35 cellular contexts compared by ENCODE assay signal in the genomic region with DNA sequence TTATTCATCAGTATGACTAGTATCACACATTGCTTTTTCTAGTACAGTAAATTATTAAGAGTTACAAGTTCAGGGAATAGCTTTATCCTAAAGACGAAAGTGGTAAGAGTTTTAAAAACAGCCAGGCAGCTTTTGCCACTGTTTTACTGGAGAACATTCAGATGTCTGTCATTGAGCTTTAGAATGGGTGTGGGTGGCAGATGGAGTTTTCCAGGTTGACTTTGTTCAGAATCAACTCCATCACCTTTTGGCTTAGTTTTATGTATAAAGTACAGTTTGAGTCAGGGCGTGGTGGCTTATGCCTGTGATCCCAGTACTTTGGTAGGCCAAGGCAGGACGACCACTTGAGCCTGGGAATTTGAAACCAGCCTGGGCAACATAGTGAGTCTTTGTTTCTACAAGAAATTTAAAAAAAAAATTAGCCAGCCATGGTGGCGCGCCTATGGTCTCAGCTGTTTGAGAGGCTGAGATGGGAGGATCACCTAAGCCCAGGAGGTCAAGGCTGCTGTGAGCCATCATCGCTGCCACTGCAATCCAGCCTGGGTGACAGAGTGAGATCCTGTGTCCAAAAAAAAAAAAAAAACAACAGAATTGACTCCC.
"Had no signal": no experiment of that assay in that cellular context is flagged by ENCODE, and none has a peak within 500 bp of the region (broad histone marks: within the 10 kb centered on the region; RNA-seq: fewer than 3 reads in every experiment).

No MANE protein-coding gene starts in this region.

- H3K9me3 ChIP-seq: adrenal gland, body of pancreas, esophagus muscularis mucosa, gastroesophageal sphincter, heart right ventricle had no signal

- H3K27ac ChIP-seq: adrenal gland, body of pancreas, esophagus muscularis mucosa, foreskin keratinocyte, gastroesophageal sphincter, heart right ventricle, WERI-Rb-1 had no signal

- DNase-seq: activated B cell treated with CpG ODN at 0.5 μM for 24 hours; activated CD4-positive, alpha-beta memory T cell treated with anti-CD3 and anti-CD28 coated beads for 36 hours; activated CD4-positive, alpha-beta T cell treated with anti-CD3 and anti-CD28 coated beads for 48 hours; activated CD4-positive, alpha-beta T cell treated with anti-CD3 and anti-CD28 coated beads, Interleukin-2, amount 50 U/mL, for 1 hour; activated CD8-positive, alpha-beta memory T cell treated with anti-CD3 and anti-CD28 coated beads, Interleukin-2, amount 10 ng/mL, durations not matched to agents 7 days and 5 days; activated CD8-positive, alpha-beta memory T cell treated with anti-CD3 and anti-CD28 coated beads, Interleukin-2, amount 50 U/mL, for 4 hours; activated CD8-positive, alpha-beta T cell treated with anti-CD3 and anti-CD28 coated beads, Interleukin-2, amount 10 ng/mL, durations not matched to agents 7 days and 5 days; activated effector memory CD4-positive, alpha-beta T cell treated with anti-CD3 and anti-CD28 coated beads, Interleukin-2, amount 50 U/mL, for 16 hours; activated naive CD4-positive, alpha-beta T cell treated with anti-CD3 and anti-CD28 coated beads for 36 hours; activated naive CD8-positive, alpha-beta T cell treated with anti-CD3 and anti-CD28 coated beads for 36 hours; activated naive CD8-positive, alpha-beta T cell treated with anti-CD3 and anti-CD28 coated beads, Interleukin-2, amount 50 U/mL, for 24 hours; activated T-cell treated with anti-CD3 and anti-CD28 coated beads, Interleukin-2, amount 50 U/mL, for 1 hour; activated T-cell treated with anti-CD3 and anti-CD28 coated beads, Interleukin-2, amount 50 U/mL, for 48 hours; amygdala; aorta; body of pancreas; cortex of kidney; dermis blood vessel endothelial cell; effector CD4-positive, alpha-beta T cell; effector memory CD8-positive, alpha-beta T cell; erythroblast; foreskin keratinocyte; heart right ventricle; T-helper 17 cell; T1000; WERI-Rb-1 had no signal

- H3K27me3 Mint-ChIP-seq: activated B cell treated with CpG ODN at 0.5 μM for 24 hours; activated CD4-positive, alpha-beta memory T cell treated with anti-CD3 and anti-CD28 coated beads for 36 hours; activated CD8-positive, alpha-beta memory T cell treated with anti-CD3 and anti-CD28 coated beads, Interleukin-2, amount 10 ng/mL, durations not matched to agents 7 days and 5 days; activated naive CD4-positive, alpha-beta T cell treated with anti-CD3 and anti-CD28 coated beads, Interleukin-2, amount 50 U/mL, for 24 hours; activated naive CD8-positive, alpha-beta T cell treated with anti-CD3 and anti-CD28 coated beads for 36 hours; activated naive CD8-positive, alpha-beta T cell treated with anti-CD3 and anti-CD28 coated beads, Interleukin-2, amount 50 U/mL, for 24 hours; effector memory CD8-positive, alpha-beta T cell; T-helper 17 cell had no signal

- H3K4me1 ChIP-seq: body of pancreas, esophagus muscularis mucosa, foreskin keratinocyte, gastroesophageal sphincter had no signal

- H3K27ac Mint-ChIP-seq: activated B cell treated with CpG ODN at 0.5 μM for 24 hours; activated CD4-positive, alpha-beta memory T cell treated with anti-CD3 and anti-CD28 coated beads for 36 hours; activated CD8-positive, alpha-beta memory T cell treated with anti-CD3 and anti-CD28 coated beads, Interleukin-2, amount 10 ng/mL, durations not matched to agents 7 days and 5 days; activated CD8-positive, alpha-beta T cell treated with anti-CD3 and anti-CD28 coated beads, Interleukin-2, amount 10 ng/mL, durations not matched to agents 7 days and 5 days; activated naive CD4-positive, alpha-beta T cell treated with anti-CD3 and anti-CD28 coated beads for 36 hours; activated naive CD4-positive, alpha-beta T cell treated with anti-CD3 and anti-CD28 coated beads, Interleukin-2, amount 50 U/mL, for 24 hours; activated naive CD8-positive, alpha-beta T cell treated with anti-CD3 and anti-CD28 coated beads for 36 hours; activated naive CD8-positive, alpha-beta T cell treated with anti-CD3 and anti-CD28 coated beads, Interleukin-2, amount 50 U/mL, for 24 hours; activated T-helper 1 cell treated with anti-CD3 and anti-CD28 coated beads, Interleukin-12 subunit alpha, Interleukin-12 subunit beta, Interleukin-2, Interleukin-4 antibody, amounts not matched to agents 30 ng/mL and 10 ng/mL and 1 ng/mL, durations not matched to agents 14 hours and 24 hours and 36 hours; activated T-helper 2 cell treated with anti-CD3 and anti-CD28 coated beads, Interferon-gamma antibody, Interleukin-2, Interleukin-4, amounts not matched to agents 10 μg/mL and 5 μg/mL and 100 μg/mL, durations not matched to agents 14 hours and 24 hours and 36 hours; effector memory CD8-positive, alpha-beta T cell; T-helper 17 cell; T-helper 2 cell treated with Interferon-gamma antibody and Interleukin-4, amounts not matched to agents 5 μg/mL and 100 μg/mL, for 36 hours had no signal

- FAIRE-seq: colon had no signal

- H3K9me3 Mint-ChIP-seq: activated B cell treated with CpG ODN at 0.5 μM for 24 hours; activated CD4-positive, alpha-beta memory T cell treated with anti-CD3 and anti-CD28 coated beads for 36 hours; activated naive CD4-positive, alpha-beta T cell treated with anti-CD3 and anti-CD28 coated beads for 36 hours; activated naive CD4-positive, alpha-beta T cell treated with anti-CD3 and anti-CD28 coated beads, Interleukin-2, amount 50 U/mL, for 24 hours; activated naive CD8-positive, alpha-beta T cell treated with anti-CD3 and anti-CD28 coated beads for 36 hours; activated naive CD8-positive, alpha-beta T cell treated with anti-CD3 and anti-CD28 coated beads, Interleukin-2, amount 50 U/mL, for 24 hours; activated T-helper 1 cell treated with anti-CD3 and anti-CD28 coated beads, Interleukin-12 subunit alpha, Interleukin-12 subunit beta, Interleukin-2, Interleukin-4 antibody, amounts not matched to agents 30 ng/mL and 10 ng/mL and 1 ng/mL, durations not matched to agents 14 hours and 24 hours and 36 hours; activated T-helper 2 cell treated with anti-CD3 and anti-CD28 coated beads, Interferon-gamma antibody, Interleukin-2, Interleukin-4, amounts not matched to agents 10 μg/mL and 5 μg/mL and 100 μg/mL, durations not matched to agents 14 hours and 24 hours and 36 hours; effector memory CD8-positive, alpha-beta T cell; T-helper 2 cell treated with Interferon-gamma antibody and Interleukin-4, amounts not matched to agents 5 μg/mL and 100 μg/mL, for 36 hours had no signal

- H3K27me3 ChIP-seq: adrenal gland, body of pancreas, esophagus muscularis mucosa, foreskin keratinocyte, gastroesophageal sphincter, heart right ventricle had no signal

- H3K4me3 Mint-ChIP-seq: activated B cell treated with CpG ODN at 0.5 μM for 24 hours; activated CD4-positive, alpha-beta memory T cell treated with anti-CD3 and anti-CD28 coated beads for 36 hours; activated CD8-positive, alpha-beta memory T cell treated with anti-CD3 and anti-CD28 coated beads, Interleukin-2, amount 10 ng/mL, durations not matched to agents 7 days and 5 days; activated CD8-positive, alpha-beta T cell treated with anti-CD3 and anti-CD28 coated beads, Interleukin-2, amount 10 ng/mL, durations not matched to agents 7 days and 5 days; activated naive CD4-positive, alpha-beta T cell treated with anti-CD3 and anti-CD28 coated beads for 36 hours; activated naive CD4-positive, alpha-beta T cell treated with anti-CD3 and anti-CD28 coated beads, Interleukin-2, amount 50 U/mL, for 24 hours; activated naive CD8-positive, alpha-beta T cell treated with anti-CD3 and anti-CD28 coated beads for 36 hours; activated naive CD8-positive, alpha-beta T cell treated with anti-CD3 and anti-CD28 coated beads, Interleukin-2, amount 50 U/mL, for 24 hours; activated T-helper 1 cell treated with anti-CD3 and anti-CD28 coated beads, Interleukin-12 subunit alpha, Interleukin-12 subunit beta, Interleukin-2, Interleukin-4 antibody, amounts not matched to agents 30 ng/mL and 10 ng/mL and 1 ng/mL, durations not matched to agents 14 hours and 24 hours and 36 hours; effector memory CD8-positive, alpha-beta T cell; T-helper 17 cell; T-helper 2 cell treated with Interferon-gamma antibody and Interleukin-4, amounts not matched to agents 5 μg/mL and 100 μg/mL, for 36 hours had no signal

- H3K4me3 ChIP-seq: adrenal gland, body of pancreas, esophagus muscularis mucosa, gastroesophageal sphincter, heart right ventricle had no signal

- H3K4me1 Mint-ChIP-seq: activated CD8-positive, alpha-beta memory T cell treated with anti-CD3 and anti-CD28 coated beads, Interleukin-2, amount 10 ng/mL, durations not matched to agents 7 days and 5 days; activated naive CD4-positive, alpha-beta T cell treated with anti-CD3 and anti-CD28 coated beads, Interleukin-2, amount 50 U/mL, for 24 hours; activated naive CD8-positive, alpha-beta T cell treated with anti-CD3 and anti-CD28 coated beads for 36 hours; activated naive CD8-positive, alpha-beta T cell treated with anti-CD3 and anti-CD28 coated beads, Interleukin-2, amount 50 U/mL, for 24 hours; T-helper 17 cell had no signal

- ATAC-seq: activated CD4-positive, CD25-positive, alpha-beta regulatory T cell treated with anti-CD3 and anti-CD28 coated beads, Interleukin-2, amount 50 U/mL, for 24 hours; activated CD8-positive, alpha-beta memory T cell treated with anti-CD3 and anti-CD28 coated beads, Interleukin-2, amount 10 ng/mL, durations not matched to agents 7 days and 5 days; activated CD8-positive, alpha-beta T cell treated with anti-CD3 and anti-CD28 coated beads, Interleukin-2, amount 10 ng/mL, durations not matched to agents 7 days and 5 days; activated naive CD8-positive, alpha-beta T cell treated with anti-CD3 and anti-CD28 coated beads, Interleukin-2, amount 50 U/mL, for 24 hours; body of pancreas; effector memory CD8-positive, alpha-beta T cell; foreskin keratinocyte; gastroesophageal sphincter; heart right ventricle; T-helper 17 cell had no signal
